22 cellular contexts compared by ENCODE assay signal in genomic region chr10:114408112-114408967, GRCh38. TPM values are rescaled to one million over a fixed set of nuclear protein-coding genes. Genes with fewer than 3 reads are reported as not detected.
A peak's percentile ranks its signal among the peaks of the same experiment; 100 is the strongest.
DNase-seq lines count a peak whose midpoint lies in the region; ATAC-seq, FAIRE-seq and TF ChIP-seq lines count a peak whose summit lies in the region.
"Had no signal": no experiment of that assay in that cellular context is flagged by ENCODE, and none has a peak within 500 bp of the region (broad histone marks: within the 10 kb centered on the region; RNA-seq: fewer than 3 reads in every experiment).

No MANE protein-coding gene starts in this region.

- H3K4me2 ChIP-seq in OCI-LY7 (ENCODE audit: low read length) = no peak overlapping the region

- peaks cover 29% of the 10 kb centered on the region for H3K4me1 Mint-ChIP-seq in neural crest cell

- DNase-seq in GM12865 (ENCODE audit: low read depth) (peak; percentile 43), OCI-LY7 (ENCODE audit: low spot score) (peak; percentile 5), neural crest cell (ENCODE audit: low read depth, low spot score) (no peak), NCI-H128 (lab: John Stamatoyannopoulos, UW; ENCODE audit: unreplicated experiment) (no peak), RCC 7860 (ENCODE audit: low spot score) (no peak)
- no peak for DNase-seq in activated CD8-positive, alpha-beta memory T cell treated with anti-CD3 and anti-CD28 coated beads, Interleukin-2, amount 50 U/mL, for 4 hours
- no peak for DNase-seq in activated CD4-positive, alpha-beta T cell treated with anti-CD3 and anti-CD28 coated beads for 1 hour
- DNase-seq: activated CD4-positive, alpha-beta memory T cell treated with anti-CD3 and anti-CD28 coated beads for 36 hours; activated T-cell treated with anti-CD3 and anti-CD28 coated beads, Interleukin-2, amount 50 U/mL, for 24 hours; body of pancreas; colonic mucosa; foreskin melanocyte; left ventricle myocardium inferior; NCI-H2029 treated with DMSO at 0.1 percent for 48 hours; Right ventricle myocardium superior; stimulated activated CD4-positive, alpha-beta T cell treated with anti-CD3 and anti-CD28 coated beads, Interleukin-4, amount 100 ng/mL, for 24 hours; T-cell had no signal

- H3K79me2 ChIP-seq in OCI-LY7 (ENCODE audit: insufficient read depth, low read depth, low read length) = no peaks in the 10 kb centered on the region

- no peaks in the 10 kb centered on the region for H3K9me2 ChIP-seq in OCI-LY7 (ENCODE audit: insufficient read depth, low read length)

- H3K4me3 Mint-ChIP-seq in neural crest cell = peak overlapping the region; percentile 28
- H3K4me3 Mint-ChIP-seq: activated CD4-positive, alpha-beta memory T cell treated with anti-CD3 and anti-CD28 coated beads for 36 hours; activated naive CD8-positive, alpha-beta T cell; activated T-cell treated with anti-CD3 and anti-CD28 coated beads, Interleukin-2, amount 50 U/mL, for 24 hours; T-cell had no signal

- POLR2A ChIA-PET in OCI-LY7 (lab: Charles Lee) = no interaction called here

- no peaks in the 10 kb centered on the region for H4K20me1 ChIP-seq in OCI-LY7 (ENCODE audit: insufficient read depth, low read length)

- no peaks in the 10 kb centered on the region for H3K36me3 Mint-ChIP-seq in neural crest cell (ENCODE audit: low read depth)
- H3K36me3 Mint-ChIP-seq: activated CD4-positive, alpha-beta memory T cell treated with anti-CD3 and anti-CD28 coated beads for 36 hours; activated naive CD8-positive, alpha-beta T cell; T-cell had no signal

- no peaks in the 10 kb centered on the region for H3K9me3 ChIP-seq in OCI-LY7 (ENCODE audit: low read length)
- H3K9me3 ChIP-seq: body of pancreas, colonic mucosa, HAP-1, left ventricle myocardium inferior had no signal

- H3K4me3 ChIP-seq in GM12865 (ENCODE audit: low read depth, low read length) = no peak overlapping the region
- no peak overlapping the region for H3K4me3 ChIP-seq in OCI-LY7 (ENCODE audit: low read depth, low read length, poor library complexity, severe bottlenecking)
- H3K4me3 ChIP-seq: body of pancreas, colonic mucosa, HAP-1, left ventricle myocardium inferior had no signal

- intact Hi-C loops in OCI-LY7 (cut with micrococcal nuclease; ENCODE audit: unreplicated experiment) = no loop called here

- CTCF ChIA-PET in OCI-LY7 (lab: Charles Lee; ENCODE audit: unreplicated experiment) = no interaction called here

- BruUV-seq in OCI-LY7 (replicated peaks; lab: Mats Ljungman, UMichigan) = no TSS peak

- H3K27ac ChIP-seq in OCI-LY7 (ENCODE audit: low read depth, low read length, poor library complexity, severe bottlenecking) = no peak overlapping the region
- H3K27ac ChIP-seq: body of pancreas, colonic mucosa, left ventricle myocardium inferior, VCaP had no signal

- no peaks in the 10 kb centered on the region for H3K9me3 Mint-ChIP-seq in neural crest cell
- H3K9me3 Mint-ChIP-seq: activated CD4-positive, alpha-beta memory T cell treated with anti-CD3 and anti-CD28 coated beads for 36 hours; activated T-cell treated with anti-CD3 and anti-CD28 coated beads, Interleukin-2, amount 50 U/mL, for 24 hours; T-cell had no signal

- H3K36me3 ChIP-seq in OCI-LY7 (ENCODE audit: insufficient read depth, low read length) = no peaks in the 10 kb centered on the region
- H3K36me3 ChIP-seq: colonic mucosa, HAP-1, left ventricle myocardium inferior had no signal

- ATAC-seq in HG03342 (IDR thresholded peaks at IDR 0.05; ENCODE audit: unreplicated experiment) = peak; percentile 47
- ATAC-seq: body of pancreas, T-cell had no signal

- no peak for FAIRE-seq in RCC 7860 (lab: Jason Lieb, UNC)
- FAIRE-seq: G401.6 had no signal

- no peak for TF ChIP-seq CTCF in GM12865 (IDR thresholded peaks at IDR 0.05; ENCODE audit: insufficient read depth, low read depth, low read length, missing control alignments)
- no peak for TF ChIP-seq CTCF in OCI-LY7 (conservative IDR thresholded peaks at IDR 0.05; ENCODE audit: low read length)
- TF ChIP-seq CTCF in neural crest cell (conservative IDR thresholded peaks at IDR 0.05) = no peak

- peak overlapping the region; percentile 44 for H3K27ac Mint-ChIP-seq in neural crest cell (ENCODE audit: unreplicated experiment)
- H3K27ac Mint-ChIP-seq: activated CD4-positive, alpha-beta memory T cell treated with anti-CD3 and anti-CD28 coated beads for 36 hours; activated naive CD8-positive, alpha-beta T cell; activated T-cell treated with anti-CD3 and anti-CD28 coated beads, Interleukin-2, amount 50 U/mL, for 24 hours; T-cell had no signal

- H2AFZ ChIP-seq in OCI-LY7 (ENCODE audit: low read length) = no peak overlapping the region

- H3K27me3 Mint-ChIP-seq in neural crest cell (ENCODE audit: low read depth) = peaks cover 27% of the 10 kb centered on the region

- no peaks in the 10 kb centered on the region for H3K4me1 ChIP-seq in OCI-LY7 (ENCODE audit: insufficient read depth, low read length, poor library complexity, severe bottlenecking)
- H3K4me1 ChIP-seq: colonic mucosa, HAP-1 had no signal

RNA-seq across cellular contexts. Expression of gene AFAP1L2, which starts 4.0 kb away (rescaled TPM):
- total RNA-seq in OCI-LY7 (2014; rRNA removed; shearing (Covaris generic)) = 0.59 and 2.3 TPM in 2 replicates
- 8.6 and 10.5 TPM in 2 replicates for total RNA-seq in OCI-LY7 (2022)
- 72.1 and 73.6 TPM in 2 replicates for total RNA-seq in neural crest cell

Comparison
In these comparisons a context has a peak if more than half of its experiments do, and no peak if none do; other contexts are left out.
1. DNase-seq: peak in GM12865 (single experiment) and OCI-LY7 (single experiment); none in neural crest cell (single experiment), activated CD8-positive, alpha-beta memory T cell treated with anti-CD3 and anti-CD28 coated beads, Interleukin-2, amount 50 U/mL, for 4 hours (single experiment), activated CD4-positive, alpha-beta T cell treated with anti-CD3 and anti-CD28 coated beads for 1 hour (single experiment), NCI-H128 (single experiment) and RCC 7860 (single experiment).